Comparison of ENCODE assay signal across 8 cellular contexts in genomic region chrX:134990475-134991473, GRCh38. TPM values are rescaled to one million over a fixed set of nuclear protein-coding genes. Genes with fewer than 3 reads are reported as not detected.
DNase-seq lines count a peak whose midpoint lies in the region; ATAC-seq and TF ChIP-seq lines count a peak whose summit lies in the region.

Gene SMIM10 (plus strand): TSS chrX:134990991. CDS start chrX:134991096, 105 bp downstream.

- no peaks in the 10 kb centered on the region; the same call in 1 of the 2 replicates for H3K27me3 ChIP-seq in GM06990 (replicated peaks; ENCODE audit: control insufficient read depth, insufficient read depth, low read length)

- peak; percentile 84 for ATAC-seq in HG02885 (IDR thresholded peaks at IDR 0.05; ENCODE audit: poor library complexity, unreplicated experiment)
- ATAC-seq in HG02840 (IDR thresholded peaks at IDR 0.05; ENCODE audit: low FRiP score, unreplicated experiment): no peak
- no peak for ATAC-seq in HG03439 (IDR thresholded peaks at IDR 0.05; ENCODE audit: unreplicated experiment)

- peak within 1 kb of the TSS; percentile 33 for H3K4me3 ChIP-seq in GM06990 (replicated peaks; ENCODE audit: low read depth, low read length)

- TF ChIP-seq CTCF in GM06990 (IDR thresholded peaks at IDR 0.05; ENCODE audit: insufficient read depth, low read length, poor library complexity, severe bottlenecking): no peak

- peak; percentile 32 for DNase-seq in GM06990 (ENCODE audit: extremely low read depth, insufficient read length)
- peak; percentile 59 for DNase-seq in T1000 (lab: John Stamatoyannopoulos, UW)
- peak; percentile 15 for DNase-seq in cerebellum (ENCODE audit: low spot score)
- peak; percentile 72 for DNase-seq in kidney tubule cell (ENCODE audit: low spot score)
- DNase-seq in stimulated activated CD4-positive, alpha-beta T cell treated with anti-CD3 and anti-CD28 coated beads, Interleukin-15, amount 100 ng/mL, for 24 hours: peak; percentile 45

- no peaks in the 10 kb centered on the region for H3K36me3 ChIP-seq in GM06990 (ENCODE audit: control insufficient read depth, insufficient read depth, low read length)

RNA-seq across cellular contexts. Expression of gene SMIM10, which starts in this region (rescaled TPM):
- total RNA-seq in cerebellum: 1.1 TPM

Comparison
In these comparisons a context has a peak if more than half of its experiments do, and no peak if none do; other contexts are left out.
1. DNase-seq: peak in every context shown above with its lines; median percentile 72 in kidney tubule cell; 59 in T1000; 45 in stimulated activated CD4-positive, alpha-beta T cell treated with anti-CD3 and anti-CD28 coated beads, Interleukin-15, amount 100 ng/mL, for 24 hours; 32 in GM06990; 15 in cerebellum.